In the genomic region with DNA sequence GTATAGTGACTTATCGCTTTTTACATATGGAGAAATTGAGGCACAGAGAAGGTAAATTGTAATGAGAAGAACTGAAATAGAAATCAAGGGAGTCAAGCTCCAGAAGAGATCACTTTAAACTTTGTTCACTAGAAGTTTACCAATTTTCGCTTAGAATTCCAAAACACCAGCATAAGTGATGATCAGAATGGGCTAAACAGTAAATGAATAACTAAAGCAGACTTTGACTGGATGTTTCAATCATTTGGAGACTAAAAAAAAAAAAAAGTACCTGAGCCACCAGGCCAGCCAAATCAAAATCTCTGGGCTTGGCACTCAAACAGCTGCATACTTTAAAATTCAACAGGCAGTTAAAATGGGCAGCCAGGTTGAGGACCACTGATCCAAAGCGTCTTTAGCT, we compare ENCODE assay signal across 22 cellular contexts. TPM values are rescaled to one million over a fixed set of nuclear protein-coding genes. Genes with fewer than 3 reads are reported as not detected.
"Had no signal": no experiment of that assay in that cellular context is flagged by ENCODE, and none has a peak within 500 bp of the region (broad histone marks: within the 10 kb centered on the region; RNA-seq: fewer than 3 reads in every experiment).

No MANE protein-coding gene starts in this region.

- H3K36me3 ChIP-seq: neural progenitor cell, uterus had no signal

- H3K9ac ChIP-seq: neural progenitor cell had no signal

- H3K27me3 ChIP-seq: neural progenitor cell, testis, uterus had no signal

- ATAC-seq: activated CD4-positive, CD25-positive, alpha-beta regulatory T cell treated with anti-CD3 and anti-CD28 coated beads, Interleukin-2, amount 50 U/mL, for 24 hours; activated T-cell treated with anti-CD3 and anti-CD28 coated beads, Interleukin-2, amount 50 U/mL, for 72 hours had no signal

- DNase-seq: activated CD4-positive, alpha-beta memory T cell treated with anti-CD3 and anti-CD28 coated beads, Interleukin-2, amount 10 ng/mL, durations not matched to agents 7 days and 5 days; activated CD4-positive, alpha-beta T cell treated with anti-CD3 and anti-CD28 coated beads, Interleukin-2, amount 10 ng/mL, durations not matched to agents 24 days and 14 days; activated effector memory CD4-positive, alpha-beta T cell treated with anti-CD3 and anti-CD28 coated beads, Interleukin-2, amount 50 U/mL, for 16 hours; activated naive CD4-positive, alpha-beta T cell treated with anti-CD3 and anti-CD28 coated beads, Interleukin-2, amount 10 ng/mL, durations not matched to agents 7 days and 5 days; activated T-cell treated with anti-CD3 and anti-CD28 coated beads, Interleukin-2, amount 50 U/mL, for 72 hours; amygdala; cortex of kidney; erythroblast; foreskin melanocyte; kidney glomerular epithelial cell; mesenchymal stem cell; retina; stimulated activated CD4-positive, alpha-beta T cell treated with anti-CD3 and anti-CD28 coated beads, Interleukin-4, amount 100 ng/mL, for 1 hour; stimulated activated naive CD4-positive, alpha-beta T cell; testis; trophoblast cell; uterus had no signal

- H3K9me3 ChIP-seq: testis, uterus had no signal

- H3K27ac ChIP-seq: neural progenitor cell, testis, uterus, VCaP had no signal

- FAIRE-seq: endometrium had no signal

- H3K4me1 ChIP-seq: neural progenitor cell, testis had no signal

- H3K4me3 ChIP-seq: neural progenitor cell, testis, uterus had no signal

- H3K4me2 ChIP-seq: neural progenitor cell had no signal

- H2AFZ ChIP-seq: neural progenitor cell had no signal

RNA-seq across cellular contexts. Expression of gene FYB1, which starts 38.2 kb away (rescaled TPM):
- total RNA-seq: myocyte had no signal
